In genomic region chrX:68699960-68700746, GRCh38 we compare ENCODE assay signal across 1 cellular context.
TF ChIP-seq lines count a peak whose summit lies in the region.

No MANE protein-coding gene starts in this region.

TF ChIP-seq in SK-N-SH treated with all-trans-retinoic acid at 6 μM for 48 hours, 23 proteins besides CTCF, POLR2A, EP300 and RAD21 (continued from another document):
- TF ChIP-seq, protein P1, sequence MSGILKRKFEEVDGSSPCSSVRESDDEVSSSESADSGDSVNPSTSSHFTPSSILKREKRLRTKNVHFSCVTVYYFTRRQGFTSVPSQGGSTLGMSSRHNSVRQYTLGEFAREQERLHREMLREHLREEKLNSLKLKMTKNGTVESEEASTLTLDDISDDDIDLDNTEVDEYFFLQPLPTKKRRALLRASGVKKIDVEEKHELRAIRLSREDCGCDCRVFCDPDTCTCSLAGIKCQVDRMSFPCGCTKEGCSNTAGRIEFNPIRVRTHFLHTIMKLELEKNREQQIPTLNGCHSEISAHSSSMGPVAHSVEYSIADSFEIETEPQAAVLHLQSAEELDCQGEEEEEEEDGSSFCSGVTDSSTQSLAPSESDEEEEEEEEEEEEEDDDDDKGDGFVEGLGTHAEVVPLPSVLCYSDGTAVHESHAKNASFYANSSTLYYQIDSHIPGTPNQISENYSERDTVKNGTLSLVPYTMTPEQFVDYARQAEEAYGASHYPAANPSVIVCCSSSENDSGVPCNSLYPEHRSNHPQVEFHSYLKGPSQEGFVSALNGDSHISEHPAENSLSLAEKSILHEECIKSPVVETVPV (CRISPR knock-in tag; IDR thresholded peaks at IDR 0.05), result no peak
- no peak for TF ChIP-seq OSR1 (CRISPR knock-in tag; IDR thresholded peaks at IDR 0.05)
- TF ChIP-seq, protein P2, sequence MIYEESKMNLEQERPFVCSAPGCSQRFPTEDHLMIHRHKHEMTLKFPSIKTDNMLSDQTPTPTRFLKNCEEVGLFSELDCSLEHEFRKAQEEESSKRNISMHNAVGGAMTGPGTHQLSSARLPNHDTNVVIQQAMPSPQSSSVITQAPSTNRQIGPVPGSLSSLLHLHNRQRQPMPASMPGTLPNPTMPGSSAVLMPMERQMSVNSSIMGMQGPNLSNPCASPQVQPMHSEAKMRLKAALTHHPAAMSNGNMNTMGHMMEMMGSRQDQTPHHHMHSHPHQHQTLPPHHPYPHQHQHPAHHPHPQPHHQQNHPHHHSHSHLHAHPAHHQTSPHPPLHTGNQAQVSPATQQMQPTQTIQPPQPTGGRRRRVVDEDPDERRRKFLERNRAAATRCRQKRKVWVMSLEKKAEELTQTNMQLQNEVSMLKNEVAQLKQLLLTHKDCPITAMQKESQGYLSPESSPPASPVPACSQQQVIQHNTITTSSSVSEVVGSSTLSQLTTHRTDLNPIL (CRISPR knock-in tag; IDR thresholded peaks at IDR 0.05; ENCODE audit: low read depth), result no peak
- TF ChIP-seq GLIS3 (CRISPR knock-in tag; IDR thresholded peaks at IDR 0.05), result no peak
- no peak for TF ChIP-seq ZNF8 (CRISPR knock-in tag; IDR thresholded peaks at IDR 0.05)
- TF ChIP-seq ZC3H10 (CRISPR knock-in tag; IDR thresholded peaks at IDR 0.05), result no peak
- no peak for TF ChIP-seq TOX (CRISPR knock-in tag; IDR thresholded peaks at IDR 0.05; ENCODE audit: borderline replicate concordance)
